ENCODE assay signal across 25 cellular contexts in the genomic region with DNA sequence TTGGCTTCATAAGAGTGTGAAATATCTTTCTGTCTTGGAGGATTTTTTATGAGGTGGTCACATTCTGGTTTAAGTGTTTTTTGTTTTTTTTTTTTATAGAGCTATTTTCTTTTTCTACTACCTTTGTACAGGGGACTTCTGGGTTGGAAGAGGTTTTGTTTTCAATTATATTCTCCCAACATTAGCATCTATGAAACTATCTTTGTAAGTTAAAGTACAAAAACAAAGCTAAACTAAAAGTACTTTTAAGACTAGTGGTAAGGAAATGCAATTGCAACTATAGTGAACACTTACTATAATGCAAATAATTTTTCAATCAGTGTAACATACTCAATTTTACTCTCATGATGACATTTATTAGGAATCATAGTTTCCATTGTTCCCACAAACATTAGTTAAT.
A peak's percentile ranks its signal among the peaks of the same experiment; 100 is the strongest.
DNase-seq lines count a peak whose midpoint lies in the region; ATAC-seq, FAIRE-seq and TF ChIP-seq lines count a peak whose summit lies in the region.
"Had no signal": no experiment of that assay in that cellular context is flagged by ENCODE, and none has a peak within 500 bp of the region (broad histone marks: within the 10 kb centered on the region; RNA-seq: fewer than 3 reads in every experiment).

No MANE protein-coding gene starts in this region.

- no TSS peak for BruUV-seq in A673 (replicated peaks; lab: Mats Ljungman, UMichigan)

- H3K4me1 ChIP-seq in A673 (ENCODE audit: insufficient read depth, low read length, poor library complexity, severe bottlenecking) (no peaks in the 10 kb centered on the region), foreskin keratinocyte (no peaks in the 10 kb centered on the region)
- H3K4me1 ChIP-seq: suprapubic skin had no signal

- 0 out of 2 replicates have a peak, but pooled peaks have one; percentile 24 for TF ChIP-seq CTCF in A673 (conservative IDR thresholded peaks at IDR 0.05; ENCODE audit: low read depth, low read length)
- peak; percentile 15 for TF ChIP-seq CTCF in foreskin keratinocyte (conservative IDR thresholded peaks at IDR 0.05)

- intact Hi-C loops in A673 (cut with micrococcal nuclease; ENCODE audit: unreplicated experiment): no loop called here

- no peaks in the 10 kb centered on the region for H3K9me3 ChIP-seq in A673 (ENCODE audit: low read depth, low read length, poor library complexity, severe bottlenecking)
- H3K9me3 ChIP-seq: ovary, suprapubic skin had no signal

- CTCF ChIA-PET in A673 (lab: Charles Lee): no interaction called here

- H3K27me3 ChIP-seq in A673 (replicated peaks; ENCODE audit: insufficient read depth, low read depth, low read length, poor library complexity): no peaks in the 10 kb centered on the region
- no peaks in the 10 kb centered on the region for H3K27me3 ChIP-seq in foreskin keratinocyte
- H3K27me3 ChIP-seq: brain microvascular endothelial cell, ovary, suprapubic skin had no signal

- H3K4me3 ChIP-seq in A673 (ENCODE audit: low read depth, low read length, poor library complexity, severe bottlenecking): no peak overlapping the region
- H3K4me3 ChIP-seq: coronary artery, ovary, suprapubic skin had no signal

- no peaks in the 10 kb centered on the region for H3K36me3 ChIP-seq in A673 (ENCODE audit: insufficient read depth, low read length, poor library complexity, severe bottlenecking)
- H3K36me3 ChIP-seq: brain microvascular endothelial cell, ovary, suprapubic skin had no signal

- POLR2A ChIA-PET in A673 (lab: Charles Lee; ENCODE audit: low non-redundant PET): no interaction called here

- H3K27ac ChIP-seq in A673 (ENCODE audit: low read depth, low read length, poor library complexity, severe bottlenecking) (no peak overlapping the region), foreskin keratinocyte (no peak overlapping the region)
- H3K27ac ChIP-seq: brain microvascular endothelial cell, coronary artery, ovary, suprapubic skin had no signal

- ATAC-seq in GM18868 (IDR thresholded peaks at IDR 0.05; ENCODE audit: unreplicated experiment) (peak; percentile 45), foreskin keratinocyte (no peak)
- ATAC-seq: activated naive CD8-positive, alpha-beta T cell treated with anti-CD3 and anti-CD28 coated beads, Interleukin-2, amount 50 U/mL, for 24 hours; sciatic nerve had no signal

- no peak for DNase-seq in A673 (ENCODE audit: low spot score)
- DNase-seq in RCC 7860 (ENCODE audit: low spot score): peak; percentile 14
- DNase-seq in foreskin keratinocyte: no peak
- DNase-seq in NCI-H226: no peak
- DNase-seq in NCI-H187 (lab: John Stamatoyannopoulos, UW): no peak
- DNase-seq in NCI-H187 treated with DMSO at 0.1 percent for 48 hours (lab: John Stamatoyannopoulos, UW): no peak
- DNase-seq in activated CD8-positive, alpha-beta memory T cell treated with anti-CD3 and anti-CD28 coated beads for 24 hours: no peak
- DNase-seq: activated CD4-positive, alpha-beta T cell treated with anti-CD3 and anti-CD28 coated beads for 4 hours; activated naive CD8-positive, alpha-beta T cell treated with anti-CD3 and anti-CD28 coated beads, Interleukin-2, amount 50 U/mL, for 24 hours; brain microvascular endothelial cell; DMS 273 treated with DMSO at 0.1 percent for 48 hours; GDM1; hippocampal formation; KBM-7; NCI-H1092; NCI-H2081 treated with DMSO at 0.1 percent for 48 hours; NCI-H510A treated with DMSO at 0.1 percent for 48 hours; NK-92 treated with Interleukin-12 subunit alpha and Interleukin-12 subunit beta, amount 100 ng/mL, for 24 hours; ovary; SHP77 had no signal

- peak; percentile 30 for FAIRE-seq in RCC 7860 (lab: Jason Lieb, UNC)
- FAIRE-seq: keratinocyte had no signal
